In the genomic region with DNA sequence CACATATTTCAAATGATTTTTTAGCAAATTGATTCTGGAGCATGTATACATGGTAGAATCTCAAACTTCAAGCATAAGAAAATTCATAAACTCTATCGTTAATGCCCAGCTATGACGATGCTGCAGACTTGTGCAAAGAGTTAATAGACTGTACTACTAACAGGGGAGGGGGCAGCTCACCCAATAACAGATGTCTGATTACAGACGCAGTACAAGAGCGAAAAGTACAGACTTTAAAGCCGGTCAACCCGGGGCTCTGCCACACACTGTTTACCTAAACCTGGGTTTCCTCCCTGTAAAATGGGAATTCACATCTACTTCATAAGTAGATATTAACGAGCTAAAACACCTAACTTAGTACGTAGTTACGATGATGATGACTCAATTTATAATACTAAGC, we compare ENCODE assay signal across 8 cellular contexts. TPM values are rescaled to one million over a fixed set of nuclear protein-coding genes. Genes with fewer than 3 reads are reported as not detected.
DNase-seq lines count a peak whose midpoint lies in the region; ATAC-seq and TF ChIP-seq lines count a peak whose summit lies in the region.

No MANE protein-coding gene starts in this region.

- H3K4me2 ChIP-seq in GM23248 (ENCODE audit: unreplicated experiment) (peak overlapping the region; percentile 100), fibroblast of lung (ENCODE audit: extremely low read depth, insufficient read depth, low read length) (peak overlapping the region; percentile 98)

- no peak for TF ChIP-seq EP300 in sigmoid colon (IDR thresholded peaks at IDR 0.05)

- H3K27me3 ChIP-seq in GM23248 (replicated peaks; ENCODE audit: insufficient read depth) (no peaks in the 10 kb centered on the region), RWPE2 (ENCODE audit: insufficient read depth, poor library complexity, severe bottlenecking) (no peaks in the 10 kb centered on the region), fibroblast of lung (ENCODE audit: control insufficient read depth, insufficient read depth, low read length) (no peaks in the 10 kb centered on the region), sigmoid colon (no peaks in the 10 kb centered on the region)

- no peaks in the 10 kb centered on the region for H3K9me2 ChIP-seq in GM23248 (ENCODE audit: insufficient read depth)

- H3K4me3 ChIP-seq in GM23248 (peak overlapping the region; percentile 96), RWPE2 (ENCODE audit: severe bottlenecking) (peak overlapping the region; percentile 69), fibroblast of lung (replicated peaks in 1 of 4; ENCODE audit: control extremely low read depth in 1 of 4, insufficient read depth in 1 of 4, low read depth in 3 of 4, low read length in 4 of 4) (peak overlapping the region; percentile 64 to 97 (median 90)), sigmoid colon (peak overlapping the region; percentile 70 to 90 (median 76))

- H3K36me3 ChIP-seq in GM23248 (ENCODE audit: low read depth) (no peaks in the 10 kb centered on the region; the same call in none of the 2 replicates), RWPE2 (ENCODE audit: low read depth) (peaks cover 8% of the 10 kb centered on the region), fibroblast of lung (ENCODE audit: control insufficient read depth, insufficient read depth, low read length) (no peaks in the 10 kb centered on the region), sigmoid colon (no peaks in the 10 kb centered on the region)

- H4K20me1 ChIP-seq in GM23248 (ENCODE audit: insufficient read depth) (peaks cover 6% of the 10 kb centered on the region; the same call in 1 of the 2 replicates), fibroblast of lung (ENCODE audit: control insufficient read depth, extremely low read depth, insufficient read depth, low read length) (no peaks in the 10 kb centered on the region)

- TF ChIP-seq POLR2A in sigmoid colon (IDR thresholded peaks at IDR 0.05): no peak

- H3K79me2 ChIP-seq in GM23248 (ENCODE audit: insufficient read depth) (peaks cover 91% of the 10 kb centered on the region), fibroblast of lung (ENCODE audit: control insufficient read depth, insufficient read depth, low read length) (peaks cover 67% of the 10 kb centered on the region)

- peak overlapping the region; percentile 90 for H3K9ac ChIP-seq in GM23248
- peak overlapping the region; percentile 79 for H3K9ac ChIP-seq in fibroblast of lung (ENCODE audit: insufficient read depth, low read length)

- H3K27ac ChIP-seq in GM23248 (peak overlapping the region; percentile 85), RWPE2 (ENCODE audit: poor library complexity, severe bottlenecking) (peak overlapping the region; percentile 60), fibroblast of lung (ENCODE audit: insufficient read depth, low read length) (peak overlapping the region; percentile 81), sigmoid colon (peak overlapping the region; percentile 80 to 92 (median 83))

- H3F3A ChIP-seq in GM23248 (ENCODE audit: insufficient read depth): peaks cover 14% of the 10 kb centered on the region

- DNase-seq in GM23248 (no peak), RWPE2 (ENCODE audit: low spot score) (no peak), fibroblast of lung (ENCODE audit: low read depth in 2 of 2) (peak in 1 of 2 donors; percentile 1), sigmoid colon (no peak), midbrain (lab: John Stamatoyannopoulos, UW) (no peak), occipital lobe (lab: John Stamatoyannopoulos, UW) (no peak)

- peak overlapping the region; percentile 99 for H2AFZ ChIP-seq in GM23248
- H2AFZ ChIP-seq in fibroblast of lung (ENCODE audit: low read length): peak overlapping the region; percentile 97

- 16 to 19% methylated on average over 9 of the region's 9 CpGs for WGBS in GM23248 (ENCODE audit: low coverage in 1 of 2, low lambda C conversion rate in 2 of 2, missing lambda C conversion rate in 2 of 2), 2 experiments
- WGBS in sigmoid colon, 2 donors: 3 to 7% methylated on average over 9 of the region's 9 CpGs

- intact Hi-C loops in sigmoid colon (cut with DNase I): loop anchor here (5.0 to 10.0 kb wide), 3 partner anchors 301 to 519 kb away; partner anchors contain the start of genes ERBIN and SREK1

- peaks cover 30% of the 10 kb centered on the region for H3K4me1 ChIP-seq in GM23248 (ENCODE audit: insufficient read depth)
- peaks cover 17% of the 10 kb centered on the region for H3K4me1 ChIP-seq in RWPE2 (ENCODE audit: insufficient read depth, poor library complexity, severe bottlenecking)
- H3K4me1 ChIP-seq in fibroblast of lung (ENCODE audit: control insufficient read depth, extremely low read depth, insufficient read depth, low read length): peaks cover 2% of the 10 kb centered on the region
- H3K4me1 ChIP-seq in sigmoid colon: peaks cover 0 to 52% (median 34%) of the 10 kb centered on the region in 4 donors

- TF ChIP-seq CTCF in RWPE2 (IDR thresholded peaks at IDR 0.05; ENCODE audit: poor library complexity, severe bottlenecking) (no peak), fibroblast of lung (conservative IDR thresholded peaks at IDR 0.05 in 1 of 2, IDR thresholded peaks at IDR 0.05 in 1 of 2; ENCODE audit: low read depth in 1 of 2, low read length in 2 of 2) (no peak), sigmoid colon (IDR thresholded peaks at IDR 0.05) (no peak)

- ATAC-seq in RWPE2 (ENCODE audit: low read depth): peak; percentile 4; the same call in 1 of the 3 replicates
- no peak for ATAC-seq in GM19328 (IDR thresholded peaks at IDR 0.05; ENCODE audit: unreplicated experiment)
- no peak for ATAC-seq in GM18519 (IDR thresholded peaks at IDR 0.05; ENCODE audit: low FRiP score, unreplicated experiment)

- H3K9me3 ChIP-seq in GM23248 (ENCODE audit: low read depth) (no peaks in the 10 kb centered on the region), RWPE2 (ENCODE audit: severe bottlenecking) (no peaks in the 10 kb centered on the region), fibroblast of lung (ENCODE audit: control insufficient read depth, insufficient read depth, low read depth, low read length) (no peaks in the 10 kb centered on the region), sigmoid colon (no peaks in the 10 kb centered on the region)

- in situ Hi-C loops in GM23248 (cut with MboI): no loop called here

RNA-seq across cellular contexts. Expression of gene TRIM23, which starts 0.7 kb away (rescaled TPM):
- 17.8 and 19.1 TPM in 2 replicates for total RNA-seq in GM23248 (2014; rRNA removed; shearing (Covaris generic))
- 2.7 and 2.9 TPM in 2 replicates for polyA plus RNA-seq in GM23248 (2016; fragmentation: Nextera tagmentation; extraction: Ambion mirVana)
- total RNA-seq in fibroblast of lung: 48.6 and 51.1 TPM in 2 replicates
- 9.5 and 14.1 TPM in 2 replicates for polyA plus RNA-seq in fibroblast of lung
- polyA plus RNA-seq in fibroblast of lung (2012): 8.1 and 10.8 TPM in 2 replicates
- polyA minus RNA-seq in fibroblast of lung (ENCODE audit: low replicate concordance): 5.1 and 12.0 TPM in 2 replicates
- 10 to 100 TPM; 14.1 to 25.7 (median 21.6) TPM for total RNA-seq in sigmoid colon
- polyA plus RNA-seq in sigmoid colon: 1 to 10 TPM; 2.1 to 3.9 (median 2.4) TPM
- total RNA-seq in occipital lobe: 94.1 TPM

RNA-seq across cellular contexts. Expression of gene SHLD3, which starts 1.3 kb away (rescaled TPM):
- 1.2 and 1.5 TPM in 2 replicates for total RNA-seq in GM23248 (2014; rRNA removed; shearing (Covaris generic))
- 2.3 and 2.6 TPM in 2 replicates for polyA plus RNA-seq in GM23248 (2016; fragmentation: Nextera tagmentation; extraction: Ambion mirVana)
- 3.5 and 4.4 TPM in 2 replicates for total RNA-seq in fibroblast of lung
- polyA plus RNA-seq in fibroblast of lung: 2.9 and 3.3 TPM in 2 replicates
- 1.1 and 1.6 TPM in 2 replicates for polyA plus RNA-seq in fibroblast of lung (2012)
- not detected in 2 replicates for polyA minus RNA-seq in fibroblast of lung (ENCODE audit: low replicate concordance)
- total RNA-seq in sigmoid colon: 1 to 10 TPM; 2.4 to 3.6 (median 3.3) TPM
- polyA plus RNA-seq in sigmoid colon: 1 to 10 TPM; 2.3 to 5.3 (median 2.4) TPM
- 17.2 TPM for total RNA-seq in occipital lobe

RNA-seq across cellular contexts. Expression of gene TRAPPC13, which starts 1.3 kb away (rescaled TPM):
- 19.5 and 24.4 TPM in 2 replicates for total RNA-seq in GM23248 (2014; rRNA removed; shearing (Covaris generic))
- polyA plus RNA-seq in GM23248 (2016; fragmentation: Nextera tagmentation; extraction: Ambion mirVana) (20.1 and 21.1 TPM in 2 replicates), fibroblast of lung (20.1 and 22.8 TPM in 2 replicates), sigmoid colon (10 to 100 TPM; 12.4 to 19.2 (median 13.8) TPM)
- total RNA-seq in fibroblast of lung (23.9 and 34.8 TPM in 2 replicates), sigmoid colon (10 to 100 TPM; 24.4 to 43.2 (median 30.5) TPM), occipital lobe (40.6 TPM)
- polyA plus RNA-seq in fibroblast of lung (2012): 13.7 and 14.0 TPM in 2 replicates
- 3.3 and 4.9 TPM in 2 replicates for polyA minus RNA-seq in fibroblast of lung (ENCODE audit: low replicate concordance)
